18 cellular contexts compared by ENCODE assay signal in genomic region chr1:227785094-227785811, GRCh38. TPM values are rescaled to one million over a fixed set of nuclear protein-coding genes. Genes with fewer than 3 reads are reported as not detected.
"Had no signal": no experiment of that assay in that cellular context is flagged by ENCODE, and none has a peak within 500 bp of the region (broad histone marks: within the 10 kb centered on the region; RNA-seq: fewer than 3 reads in every experiment).

No MANE protein-coding gene starts in this region.

- ATAC-seq: lower lobe of right lung, natural killer cell had no signal

- H3K4me3 ChIP-seq: lower lobe of right lung, thyroid gland, uterus had no signal

- H3K4me3 Mint-ChIP-seq: activated naive CD8-positive, alpha-beta T cell treated with anti-CD3 and anti-CD28 coated beads for 36 hours; activated T-cell treated with anti-CD3 and anti-CD28 coated beads, Interleukin-2, amount 50 U/mL, for 24 hours; endodermal cell; natural killer cell had no signal

- H3K9me3 Mint-ChIP-seq: activated naive CD8-positive, alpha-beta T cell treated with anti-CD3 and anti-CD28 coated beads for 36 hours; activated T-cell treated with anti-CD3 and anti-CD28 coated beads, Interleukin-2, amount 50 U/mL, for 24 hours; endodermal cell; natural killer cell had no signal

- H3K27me3 Mint-ChIP-seq: activated naive CD8-positive, alpha-beta T cell treated with anti-CD3 and anti-CD28 coated beads for 36 hours had no signal

- H3K36me3 Mint-ChIP-seq: activated naive CD8-positive, alpha-beta T cell treated with anti-CD3 and anti-CD28 coated beads for 36 hours; natural killer cell had no signal

- H3K36me3 ChIP-seq: brain microvascular endothelial cell, thyroid gland, uterus had no signal

- H3K27me3 ChIP-seq: thyroid gland, uterus had no signal

- DNase-seq: activated CD4-positive, alpha-beta T cell treated with anti-CD3 and anti-CD28 coated beads for 48 hours; activated naive CD8-positive, alpha-beta T cell treated with anti-CD3 and anti-CD28 coated beads for 36 hours; activated T-cell treated with anti-CD3 and anti-CD28 coated beads, Interleukin-2, amount 50 U/mL, for 24 hours; brain microvascular endothelial cell; cerebellar nuclear complex; erythroblast; hippocampal formation; lower lobe of right lung; natural killer cell; stimulated activated CD4-positive, alpha-beta T cell treated with anti-CD3 and anti-CD28 coated beads, Interleukin-15, amount 100 ng/mL, for 24 hours; stimulated activated CD4-positive, alpha-beta T cell treated with anti-CD3 and anti-CD28 coated beads, Interleukin-4, amount 100 ng/mL, for 24 hours; thyroid gland; uterus had no signal

- H3K27ac Mint-ChIP-seq: activated naive CD8-positive, alpha-beta T cell treated with anti-CD3 and anti-CD28 coated beads for 36 hours; activated T-cell treated with anti-CD3 and anti-CD28 coated beads, Interleukin-2, amount 50 U/mL, for 24 hours; endodermal cell; natural killer cell had no signal

- H3K27ac ChIP-seq: brain microvascular endothelial cell, lower lobe of right lung, parathyroid adenoma, thyroid gland, uterus had no signal

- H3K9me3 ChIP-seq: lower lobe of right lung, thyroid gland, uterus had no signal

RNA-seq across cellular contexts. Expression of gene PRSS38, which starts 30.2 kb away (rescaled TPM):
- total RNA-seq: activated naive CD8-positive, alpha-beta T cell treated with anti-CD3 and anti-CD28 coated beads for 36 hours; dermis microvascular lymphatic vessel endothelial cell; endodermal cell; lower lobe of right lung; natural killer cell; renal cortical epithelial cell; skeletal muscle tissue; thyroid gland; uterus had no signal
